ENCODE assay signal across 22 cellular contexts in the genomic region with DNA sequence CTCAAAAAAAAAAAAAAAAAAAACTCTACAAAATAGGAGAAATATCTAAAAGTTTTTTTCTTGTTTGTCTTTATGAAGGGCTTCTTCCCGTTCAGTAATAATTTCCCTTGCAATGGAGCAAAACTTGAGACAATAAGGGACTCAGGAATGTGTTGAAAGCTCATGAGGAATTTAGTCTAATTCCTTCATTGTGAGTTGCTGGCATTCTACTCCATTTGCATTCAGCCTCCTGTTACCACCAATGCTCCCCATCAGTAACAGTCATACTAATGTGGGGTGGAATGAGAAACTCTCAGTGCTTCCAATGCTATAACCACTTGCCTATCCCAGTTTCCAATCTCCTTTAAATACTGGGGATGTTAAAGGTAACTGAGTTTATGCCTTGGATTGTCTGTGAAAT.
DNase-seq lines count a peak whose midpoint lies in the region; ATAC-seq, FAIRE-seq and TF ChIP-seq lines count a peak whose summit lies in the region.
"Had no signal": no experiment of that assay in that cellular context is flagged by ENCODE, and none has a peak within 500 bp of the region (broad histone marks: within the 10 kb centered on the region; RNA-seq: fewer than 3 reads in every experiment).

No MANE protein-coding gene starts in this region.

- ATAC-seq in left lung (no peak), heart right ventricle (no peak)
- ATAC-seq: HepG2, PC-3 had no signal

- H3K36me3 Mint-ChIP-seq in astrocyte (ENCODE audit: low read depth, unreplicated experiment) = no peaks in the 10 kb centered on the region
- H3K36me3 Mint-ChIP-seq: CD4-positive, CD25-positive, alpha-beta regulatory T cell had no signal

- H3K4me3 ChIP-seq in astrocyte (ENCODE audit: insufficient read depth, low read depth, low read length) (no peak overlapping the region), trophoblast cell (ENCODE audit: low read depth, low read length) (no peak overlapping the region), left lung (no peak overlapping the region), heart right ventricle (no peak overlapping the region)
- H3K4me3 ChIP-seq: BLaER1 had no signal

- H3K14ac ChIP-seq in trophoblast cell (ENCODE audit: low read length) = no peak overlapping the region

- H2BK5ac ChIP-seq in trophoblast cell (ENCODE audit: low read depth, low read length, poor library complexity) = no peak overlapping the region

- WGBS in trophoblast cell (ENCODE audit: extremely low coverage, insufficient coverage, insufficient read length) = no CpG with 5 or more reads among the region's 1 CpG
- 88 to 100% methylated on average over 1 of the region's 1 CpG for WGBS in heart right ventricle, 2 donors

- no peaks in the 10 kb centered on the region for H3K79me2 ChIP-seq in astrocyte (ENCODE audit: insufficient read depth, low read length)
- H3K79me2 ChIP-seq in trophoblast cell (ENCODE audit: control insufficient read depth, insufficient read depth, low read length, poor library complexity) = no peaks in the 10 kb centered on the region

- H3K36me3 ChIP-seq in astrocyte (ENCODE audit: insufficient read depth, low read length) = no peaks in the 10 kb centered on the region
- no peaks in the 10 kb centered on the region for H3K36me3 ChIP-seq in trophoblast cell (ENCODE audit: control insufficient read depth in 1 of 2, insufficient read depth in 2 of 2, low read length in 2 of 2)
- no peaks in the 10 kb centered on the region for H3K36me3 ChIP-seq in left lung
- no peaks in the 10 kb centered on the region for H3K36me3 ChIP-seq in heart right ventricle
- H3K36me3 ChIP-seq: BLaER1 had no signal

- no peak overlapping the region for H3K27ac Mint-ChIP-seq in astrocyte (ENCODE audit: unreplicated experiment)
- H3K27ac Mint-ChIP-seq: CD4-positive, CD25-positive, alpha-beta regulatory T cell had no signal

- DNase-seq in AG08395 (ENCODE audit: low spot score) = peak; percentile 5
- DNase-seq in astrocyte (ENCODE audit: low read depth) = peak; percentile 29
- DNase-seq in iPS-NIHi11 (ENCODE audit: low spot score) = peak; percentile 40
- DNase-seq in trophoblast cell = peak; percentile 58 to 81
- no peak for DNase-seq in left lung
- no peak for DNase-seq in NCI-H748 (lab: John Stamatoyannopoulos, UW; ENCODE audit: unreplicated experiment)
- no peak for DNase-seq in heart right ventricle
- DNase-seq: CD4-positive, CD25-positive, alpha-beta regulatory T cell; H7; Karpas-422; NCI-H1092; NCI-H1417 treated with DMSO at 0.1 percent for 48 hours; NCI-H1694 treated with DMSO at 0.1 percent for 48 hours; NCI-H524 treated with DMSO at 0.1 percent for 48 hours; NCI-H82; NK-92 treated with Interleukin-12 subunit alpha and Interleukin-12 subunit beta, amount 100 ng/mL, for 24 hours; PC-3 had no signal

- no peak overlapping the region for H3K4ac ChIP-seq in trophoblast cell (ENCODE audit: low read depth, low read length)

- H4K91ac ChIP-seq in trophoblast cell (ENCODE audit: low read depth, low read length) = no peak overlapping the region

- H3K9ac ChIP-seq in astrocyte (ENCODE audit: low read length) (no peak overlapping the region), trophoblast cell (ENCODE audit: low read length) (no peak overlapping the region)
- H3K9ac ChIP-seq: BLaER1 had no signal

- H4K12ac ChIP-seq in trophoblast cell (ENCODE audit: low read depth, low read length) = no peak overlapping the region

- H3K23ac ChIP-seq in trophoblast cell (ENCODE audit: low read length) = no peak overlapping the region

- peaks cover 4% of the 10 kb centered on the region for H3K4me1 Mint-ChIP-seq in astrocyte (ENCODE audit: low read depth, unreplicated experiment)
- H3K4me1 Mint-ChIP-seq: CD4-positive, CD25-positive, alpha-beta regulatory T cell had no signal

- H4K8ac ChIP-seq in trophoblast cell (ENCODE audit: low read depth, low read length) = no peak overlapping the region

- H3K4me1 ChIP-seq in astrocyte (ENCODE audit: insufficient read depth, low read length) (no peaks in the 10 kb centered on the region), trophoblast cell (ENCODE audit: control insufficient read depth in 1 of 2, insufficient read depth in 2 of 2, low read length in 2 of 2) (no peaks in the 10 kb centered on the region), left lung (no peaks in the 10 kb centered on the region), heart right ventricle (no peaks in the 10 kb centered on the region)
- H3K4me1 ChIP-seq: BLaER1 had no signal

- no peaks in the 10 kb centered on the region for H3K27me3 Mint-ChIP-seq in astrocyte (ENCODE audit: low read depth, unreplicated experiment)
- H3K27me3 Mint-ChIP-seq: CD4-positive, CD25-positive, alpha-beta regulatory T cell had no signal

- H2AFZ ChIP-seq in astrocyte (ENCODE audit: low read depth, low read length) = no peak overlapping the region
- no peak overlapping the region for H2AFZ ChIP-seq in trophoblast cell (ENCODE audit: insufficient read depth, low read length, poor library complexity)

- no peak for FAIRE-seq in astrocyte (lab: Jason Lieb, UNC)
- FAIRE-seq: D721Med, GM19239, HepG2 had no signal

- no peak overlapping the region for H2AK5ac ChIP-seq in trophoblast cell (ENCODE audit: low read length)

- no peak overlapping the region for H2BK12ac ChIP-seq in trophoblast cell (ENCODE audit: low read length)

- H3K27me3 ChIP-seq in astrocyte (ENCODE audit: insufficient read depth, low read length) (no peaks in the 10 kb centered on the region), trophoblast cell (ENCODE audit: insufficient read depth, low read length) (no peaks in the 10 kb centered on the region), left lung (no peaks in the 10 kb centered on the region), heart right ventricle (no peaks in the 10 kb centered on the region)
- H3K27me3 ChIP-seq: BLaER1 had no signal

- H3K27ac ChIP-seq in astrocyte (ENCODE audit: low read depth, low read length) (no peak overlapping the region), trophoblast cell (ENCODE audit: low read depth, low read length) (no peak overlapping the region), left lung (no peak overlapping the region), heart right ventricle (no peak overlapping the region)
- H3K27ac ChIP-seq: 22Rv1, BLaER1 had no signal

- H3K79me1 ChIP-seq in trophoblast cell (ENCODE audit: low read length) = no peaks in the 10 kb centered on the region

- no peaks in the 10 kb centered on the region for H4K20me1 ChIP-seq in astrocyte (ENCODE audit: insufficient read depth, low read length)
- H4K20me1 ChIP-seq: BLaER1 had no signal

- no peak overlapping the region for H2BK120ac ChIP-seq in trophoblast cell (ENCODE audit: insufficient read depth, low read length, poor library complexity)

- intact Hi-C loops in left lung (cut with DNase I) = no loop called here
- intact Hi-C loops in heart right ventricle (cut with DNase I) = no loop called here

- H3K9me3 ChIP-seq in astrocyte (ENCODE audit: insufficient read depth, low read depth, low read length) (no peaks in the 10 kb centered on the region), trophoblast cell (ENCODE audit: insufficient read depth, low read depth, low read length) (no peaks in the 10 kb centered on the region), left lung (no peaks in the 10 kb centered on the region), heart right ventricle (no peaks in the 10 kb centered on the region)
- H3K9me3 ChIP-seq: BLaER1 had no signal

- no peak overlapping the region for H3K18ac ChIP-seq in trophoblast cell (ENCODE audit: low read length)

- TF ChIP-seq CTCF in astrocyte (IDR thresholded peaks at IDR 0.05; ENCODE audit: insufficient read depth, low read depth, low read length) = no peak
- TF ChIP-seq CTCF in left lung (IDR thresholded peaks at IDR 0.05) = no peak
- TF ChIP-seq CTCF in heart right ventricle (IDR thresholded peaks at IDR 0.05) = no peak

- H3K4me2 ChIP-seq in astrocyte (ENCODE audit: low read length) (no peak overlapping the region), trophoblast cell (ENCODE audit: low read length) (no peak overlapping the region)
- H3K4me2 ChIP-seq: BLaER1 had no signal

- no peaks in the 10 kb centered on the region for H3K9me3 Mint-ChIP-seq in astrocyte (ENCODE audit: unreplicated experiment)

- no peak overlapping the region for H3K4me3 Mint-ChIP-seq in astrocyte (ENCODE audit: unreplicated experiment)
- H3K4me3 Mint-ChIP-seq: CD4-positive, CD25-positive, alpha-beta regulatory T cell had no signal

Comparison
In these comparisons a context has a peak if more than half of its experiments do, and no peak if none do; other contexts are left out.
1. DNase-seq: peak in AG08395 (single experiment), astrocyte (single experiment), iPS-NIHi11 (single experiment) and trophoblast cell (2 of 2); none in left lung (0 of 2), NCI-H748 (single experiment) and heart right ventricle (0 of 2).